Comparison of ENCODE assay signal across 10 cellular contexts in genomic region chr1:51433269-51433971, GRCh38.
A peak's percentile ranks its signal among the peaks of the same experiment; 100 is the strongest.
DNase-seq lines count a peak whose midpoint lies in the region; TF ChIP-seq lines count a peak whose summit lies in the region.
"Had no signal": no experiment of that assay in that cellular context is flagged by ENCODE, and none has a peak within 500 bp of the region (broad histone marks: within the 10 kb centered on the region; RNA-seq: fewer than 3 reads in every experiment).

No MANE protein-coding gene starts in this region.

- no peak for TF ChIP-seq CTCF in GM10248 (IDR thresholded peaks at IDR 0.05; ENCODE audit: control extremely low read depth, extremely low read depth, low read depth, missing control alignments)

- H3K9me3 Mint-ChIP-seq in activated CD4-positive, alpha-beta memory T cell treated with anti-CD3 and anti-CD28 coated beads, Interleukin-2, amount 10 ng/mL, durations not matched to agents 7 days and 5 days, result no peaks in the 10 kb centered on the region

- H3K4me3 Mint-ChIP-seq in activated CD4-positive, alpha-beta memory T cell treated with anti-CD3 and anti-CD28 coated beads, Interleukin-2, amount 10 ng/mL, durations not matched to agents 7 days and 5 days, result no peak overlapping the region

- CTCF ChIA-PET in activated CD4-positive, alpha-beta memory T cell treated with anti-CD3 and anti-CD28 coated beads, Interleukin-2, amount 10 ng/mL, durations not matched to agents 7 days and 5 days (lab: Charles Lee), result interaction anchor here (1.8 kb wide), 1 partner anchor 83 kb away, joined by 4 read pairs; no protein-coding TSS in a partner anchor
- CTCF ChIA-PET in GM10248 (lab: Yijun Ruan, JAX), result interaction anchor here (0.7 to 1.9 kb wide), 8 partner anchors 10 to 137 kb away, joined by 3 to 7 read pairs (median 4); no protein-coding TSS in a partner anchor

- peaks cover 31% of the 10 kb centered on the region for H3K4me1 Mint-ChIP-seq in activated CD4-positive, alpha-beta memory T cell treated with anti-CD3 and anti-CD28 coated beads, Interleukin-2, amount 10 ng/mL, durations not matched to agents 7 days and 5 days

- peak; percentile 10 for DNase-seq in A172 (ENCODE audit: low spot score)
- peak; percentile 22 for DNase-seq in H4 (ENCODE audit: low spot score)
- no peak for DNase-seq in activated CD4-positive, alpha-beta memory T cell treated with anti-CD3 and anti-CD28 coated beads, Interleukin-2, amount 10 ng/mL, durations not matched to agents 7 days and 5 days
- peak; percentile 53 for DNase-seq in kidney tubule cell (ENCODE audit: low spot score)
- DNase-seq in GM10248 (ENCODE audit: extremely low spot score), result no peak
- DNase-seq in stimulated activated CD4-positive, alpha-beta T cell treated with anti-CD3 and anti-CD28 coated beads, Interleukin-4, amount 100 ng/mL, for 24 hours, result no peak
- DNase-seq in activated gamma-delta T cell (lab: John Stamatoyannopoulos, UW), result no peak
- no peak for DNase-seq in activated CD4-positive, alpha-beta T cell treated with anti-CD3 and anti-CD28 coated beads, Interleukin-2, amount 50 U/mL, for 48 hours
- DNase-seq: left colon, NCI-H82 had no signal

- POLR2A ChIA-PET in activated CD4-positive, alpha-beta memory T cell treated with anti-CD3 and anti-CD28 coated beads, Interleukin-2, amount 10 ng/mL, durations not matched to agents 7 days and 5 days (lab: Charles Lee), result interaction anchor here (0.6 to 1.6 kb wide), 6 partner anchors 10 to 770 kb away, joined by 3 to 5 read pairs (median 3); no protein-coding TSS in a partner anchor
- POLR2A ChIA-PET in GM10248 (lab: Yijun Ruan, JAX), result no interaction called here

- H3K36me3 Mint-ChIP-seq in activated CD4-positive, alpha-beta memory T cell treated with anti-CD3 and anti-CD28 coated beads, Interleukin-2, amount 10 ng/mL, durations not matched to agents 7 days and 5 days (ENCODE audit: low read depth), result peaks cover 37% of the 10 kb centered on the region

- H3K27me3 Mint-ChIP-seq in activated CD4-positive, alpha-beta memory T cell treated with anti-CD3 and anti-CD28 coated beads, Interleukin-2, amount 10 ng/mL, durations not matched to agents 7 days and 5 days, result no peaks in the 10 kb centered on the region

- peak overlapping the region; percentile 70 for H3K27ac Mint-ChIP-seq in activated CD4-positive, alpha-beta memory T cell treated with anti-CD3 and anti-CD28 coated beads, Interleukin-2, amount 10 ng/mL, durations not matched to agents 7 days and 5 days

Comparison
In these comparisons a context has a peak if more than half of its experiments do, and no peak if none do; other contexts are left out.
1. DNase-seq: peak in A172 (single experiment), H4 (single experiment) and kidney tubule cell (single experiment); none in activated CD4-positive, alpha-beta memory T cell treated with anti-CD3 and anti-CD28 coated beads, Interleukin-2, amount 10 ng/mL, durations not matched to agents 7 days and 5 days (single experiment), GM10248 (single experiment), stimulated activated CD4-positive, alpha-beta T cell treated with anti-CD3 and anti-CD28 coated beads, Interleukin-4, amount 100 ng/mL, for 24 hours (single experiment), activated gamma-delta T cell (single experiment) and activated CD4-positive, alpha-beta T cell treated with anti-CD3 and anti-CD28 coated beads, Interleukin-2, amount 50 U/mL, for 48 hours (0 of 2).